8 cellular contexts compared by ENCODE assay signal in the genomic region with DNA sequence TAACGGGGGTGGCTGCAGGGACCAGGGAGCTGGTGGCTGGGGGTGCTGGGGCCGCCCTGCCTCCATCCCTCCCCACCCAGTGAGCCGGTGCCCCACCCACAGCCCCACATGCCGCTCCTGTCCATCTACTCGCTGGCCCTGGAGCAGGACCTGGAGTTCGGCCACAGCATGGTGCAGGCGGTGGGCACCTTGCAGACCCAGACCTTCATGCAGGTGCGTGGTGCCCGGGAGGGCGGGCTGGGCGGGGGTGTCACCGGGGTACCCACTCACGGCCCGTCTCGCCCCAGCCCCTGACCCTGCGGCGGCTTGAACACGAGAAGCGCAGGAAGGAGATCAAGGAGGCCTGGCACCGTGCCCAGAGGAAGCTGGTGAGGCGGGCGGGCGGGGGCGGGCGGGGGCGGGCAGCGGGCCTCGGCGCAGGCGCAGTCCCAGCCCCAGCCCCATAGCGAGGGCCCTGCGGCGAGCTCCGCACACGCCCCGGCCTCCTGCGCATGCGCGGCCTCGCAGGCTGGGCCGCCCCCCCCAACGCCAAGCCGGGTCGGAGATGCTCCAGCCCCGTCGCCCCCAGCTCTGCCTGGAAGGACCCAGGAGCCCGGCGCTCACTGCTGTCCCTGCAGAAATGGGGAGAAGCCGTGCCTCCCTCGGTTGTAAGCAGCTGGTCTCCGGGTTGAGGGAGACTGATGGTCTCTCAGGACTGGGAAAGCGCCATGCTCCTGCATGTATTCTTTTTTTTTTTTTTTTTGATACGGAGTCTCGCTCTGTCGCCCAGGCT. TPM values are rescaled to one million over a fixed set of nuclear protein-coding genes. Genes with fewer than 3 reads are reported as not detected.
DNase-seq lines count a peak whose midpoint lies in the region; ATAC-seq and TF ChIP-seq lines count a peak whose summit lies in the region.

No MANE protein-coding gene starts in this region.

- H3K27me3 ChIP-seq in PC-9 (ENCODE audit: insufficient read depth, low read depth) (no peaks in the 10 kb centered on the region), heart left ventricle (peaks cover 11 to 32% (median 15%) of the 10 kb centered on the region in 9 donors)

- WGBS in heart left ventricle, 4 donors: 55 to 75% (median 71%) methylated on average over 27 to 55 of the region's 55 CpGs

- H4K20me1 ChIP-seq in PC-9 (ENCODE audit: insufficient read depth): no peaks in the 10 kb centered on the region

- H3K9me3 ChIP-seq in KOPT-K1 (ENCODE audit: insufficient read depth, low read length, poor library complexity, severe bottlenecking): no peaks in the 10 kb centered on the region
- no peaks in the 10 kb centered on the region for H3K9me3 ChIP-seq in PC-9 (ENCODE audit: insufficient read depth, low read depth)
- no peaks in the 10 kb centered on the region for H3K9me3 ChIP-seq in heart left ventricle

- POLR2A ChIA-PET in PC-9 (lab: Charles Lee; ENCODE audit: unreplicated experiment): no interaction called here

- peak in 1 of 2 experiments; percentile 76 for DNase-seq in PC-9
- DNase-seq in activated T-cell treated with anti-CD3 and anti-CD28 coated beads, Interleukin-2, amount 50 U/mL, for 1 hour: peak; percentile 95
- DNase-seq in heart left ventricle: peak; percentile 78 to 95 (median 89)
- DNase-seq in stimulated activated CD4-positive, alpha-beta T cell treated with anti-CD3 and anti-CD28 coated beads, TNF-alpha, amount 100 ng/mL, for 24 hours (ENCODE audit: low read depth in 3 of 3): peak in 2 of 3 experiments; percentile 70 to 82

- H3K36me3 ChIP-seq in KOPT-K1 (ENCODE audit: insufficient read depth, low read length) (peaks cover 82% of the 10 kb centered on the region), PC-9 (ENCODE audit: low read depth) (no peaks in the 10 kb centered on the region), heart left ventricle (peaks cover 0 to 52% (median 0%) of the 10 kb centered on the region in 9 donors)

- no peak for TF ChIP-seq POLR2A in heart left ventricle (IDR thresholded peaks at IDR 0.05)

- H3K27ac ChIP-seq in KOPT-K1 (ENCODE audit: low read depth, low read length, poor library complexity, severe bottlenecking): peak overlapping the region; percentile 67
- no peak overlapping the region for H3K27ac ChIP-seq in PC-9
- H3K27ac ChIP-seq in heart left ventricle: peak overlapping the region in 2 of 12 donors; percentile 19 to 74

- intact Hi-C loops in PC-9 (cut with micrococcal nuclease; ENCODE audit: unreplicated experiment): no loop called here
- intact Hi-C loops in heart left ventricle (cut with DNase I): no loop called here

- TF ChIP-seq CTCF in PC-9 (conservative IDR thresholded peaks at IDR 0.05) (no peak), heart left ventricle (IDR thresholded peaks at IDR 0.05) (no peak)

- peak overlapping the region; percentile 62 for H3K4me3 ChIP-seq in PC-9
- peak overlapping the region in 7 of 12 donors; percentile 9 to 48 (median 22) for H3K4me3 ChIP-seq in heart left ventricle

- H3K79me2 ChIP-seq in PC-9 (ENCODE audit: low read depth): no peaks in the 10 kb centered on the region

- peak overlapping the region; percentile 87 for H3K4me2 ChIP-seq in PC-9

- peaks cover 17% of the 10 kb centered on the region; the same call in 1 of the 2 replicates for H3F3A ChIP-seq in PC-9 (ENCODE audit: insufficient read depth, low read depth)

- no TSS peak for BruUV-seq in PC-9 (replicated peaks; lab: Mats Ljungman, UMichigan)

- H3K4me1 ChIP-seq in PC-9 (replicated peaks; ENCODE audit: insufficient read depth): 0 out of 2 replicates have a peak, but pooled peaks cover 9% of the 10 kb centered on the region
- H3K4me1 ChIP-seq in heart left ventricle: peaks cover 0 to 65% (median 2%) of the 10 kb centered on the region in 12 donors

- H2AFZ ChIP-seq in PC-9: no peak overlapping the region

- ATAC-seq in GM18502 (IDR thresholded peaks at IDR 0.05; ENCODE audit: poor library complexity, unreplicated experiment): peak; percentile 59
- peak in 3 of 4 donors; percentile 36 to 48 (median 40) for ATAC-seq in heart left ventricle
- ATAC-seq in HG02610 (IDR thresholded peaks at IDR 0.05; ENCODE audit: unreplicated experiment): no peak
- no peak for ATAC-seq in HG03095 (IDR thresholded peaks at IDR 0.05; ENCODE audit: unreplicated experiment)

- no peaks in the 10 kb centered on the region for H3K9me2 ChIP-seq in PC-9 (ENCODE audit: insufficient read depth)

- CTCF ChIA-PET in PC-9 (lab: Charles Lee): no interaction called here

RNA-seq across cellular contexts. Expression of a gene that starts 7.7 kb away (rescaled TPM):
- total RNA-seq in PC-9 (2021) (20.2 and 20.6 TPM in 2 replicates), heart left ventricle (10 to 100 TPM in 3 of 9 donors, 1 to 10 TPM in 6; 1.6 to 38.2 (median 5.1) TPM)
- 1 to 10 TPM; 4.1 to 4.7 TPM for polyA plus RNA-seq in heart left ventricle

RNA-seq across cellular contexts. Expression of a gene that starts 20.5 kb away (rescaled TPM):
- total RNA-seq in PC-9 (2021) (180 and 237 TPM in 2 replicates), heart left ventricle (100 to 1,000 TPM; 116 to 220 (median 139) TPM)
- polyA plus RNA-seq in heart left ventricle: 100 to 1,000 TPM; 161 to 209 TPM

RNA-seq across cellular contexts. Expression of a gene that starts 29.1 kb away (rescaled TPM):
- total RNA-seq in PC-9 (2021) (465 and 489 TPM in 2 replicates), heart left ventricle (100 to 1,000 TPM; 251 to 590 (median 289) TPM)
- polyA plus RNA-seq in heart left ventricle: 100 to 1,000 TPM; 377 to 558 TPM

RNA-seq across cellular contexts. Expression of a gene that starts 34.8 kb away (rescaled TPM):
- total RNA-seq in PC-9 (2021): 29.9 and 32.0 TPM in 2 replicates
- total RNA-seq in heart left ventricle: 10 to 100 TPM in 4 of 9 donors, 1 to 10 TPM in 5; 5.9 to 12.4 (median 9.2) TPM
- 1 to 10 TPM; 2.9 to 8.8 TPM for polyA plus RNA-seq in heart left ventricle

RNA-seq across cellular contexts. Expression of a gene that starts 48.3 kb away (rescaled TPM):
- 168 and 206 TPM in 2 replicates for total RNA-seq in PC-9 (2021)
- 10 to 100 TPM; 26.2 to 98.5 (median 61.6) TPM for total RNA-seq in heart left ventricle
- polyA plus RNA-seq in heart left ventricle: 10 to 100 TPM; 43.8 to 45.3 TPM

Comparison
In these comparisons a context has a peak if more than half of its experiments do, and no peak if none do; other contexts are left out.
1. ATAC-seq: peak in GM18502 (single experiment) and heart left ventricle (3 of 4); none in HG02610 (single experiment) and HG03095 (single experiment).